Comparison of ENCODE assay signal across 1 cellular context in the genomic region with DNA sequence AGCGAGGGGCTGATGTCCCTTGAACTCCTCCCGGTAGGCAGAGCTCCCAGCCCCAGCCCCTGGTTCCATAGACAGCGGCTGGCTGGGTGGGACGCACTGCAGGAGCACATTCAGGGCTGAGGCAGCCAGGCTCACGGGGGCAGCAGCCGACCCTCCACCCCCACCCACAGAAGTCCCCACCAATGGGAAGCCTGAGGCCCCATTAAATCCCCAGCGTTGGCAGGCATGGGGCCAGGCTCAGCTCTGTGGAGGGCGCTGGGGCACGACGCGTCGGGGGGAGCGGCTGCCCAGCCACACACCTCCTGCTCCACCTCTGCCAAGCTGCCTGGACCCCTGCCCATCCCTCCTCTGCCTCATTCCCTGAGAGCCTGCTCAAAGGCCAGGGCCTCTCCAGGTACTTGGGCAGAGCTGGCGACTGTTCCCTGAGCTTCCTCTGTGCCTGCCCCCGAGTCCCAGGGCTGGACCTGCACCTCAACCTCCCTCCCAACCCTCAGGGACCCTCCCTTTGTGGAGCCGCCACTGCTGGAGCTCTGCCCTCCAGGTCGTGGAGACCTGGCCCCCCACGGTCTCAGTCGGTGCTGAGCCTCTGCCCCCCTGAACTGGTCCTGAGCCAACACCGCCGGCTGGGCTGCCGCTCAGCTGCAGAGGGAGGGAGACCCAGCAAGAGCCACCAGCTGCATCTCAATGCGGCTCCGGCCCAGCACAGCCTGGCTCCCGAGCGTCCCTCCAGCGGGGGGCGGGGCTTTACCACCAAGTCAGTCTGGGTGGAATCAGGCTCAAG.
TF ChIP-seq lines count a peak whose summit lies in the region.

No MANE protein-coding gene starts in this region.

TF ChIP-seq in IMR-90, 13 proteins besides CTCF, POLR2A, EP300 and RAD21:
- no peak for TF ChIP-seq MXI1 (IDR thresholded peaks at IDR 0.05; ENCODE audit: borderline replicate concordance, low read depth, low read length)
- TF ChIP-seq SMC3 (IDR thresholded peaks at IDR 0.05; ENCODE audit: low read depth, low read length): no peak
- TF ChIP-seq CEBPB (IDR thresholded peaks at IDR 0.05; ENCODE audit: low read depth, low read length): no peak
- no peak for TF ChIP-seq CHD1 (IDR thresholded peaks at IDR 0.05; ENCODE audit: low read depth, low read length)
- TF ChIP-seq, protein P1, sequence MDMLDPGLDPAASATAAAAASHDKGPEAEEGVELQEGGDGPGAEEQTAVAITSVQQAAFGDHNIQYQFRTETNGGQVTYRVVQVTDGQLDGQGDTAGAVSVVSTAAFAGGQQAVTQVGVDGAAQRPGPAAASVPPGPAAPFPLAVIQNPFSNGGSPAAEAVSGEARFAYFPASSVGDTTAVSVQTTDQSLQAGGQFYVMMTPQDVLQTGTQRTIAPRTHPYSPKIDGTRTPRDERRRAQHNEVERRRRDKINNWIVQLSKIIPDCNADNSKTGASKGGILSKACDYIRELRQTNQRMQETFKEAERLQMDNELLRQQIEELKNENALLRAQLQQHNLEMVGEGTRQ (IDR thresholded peaks at IDR 0.05; ENCODE audit: low read depth, low read length): no peak
- TF ChIP-seq MAZ (IDR thresholded peaks at IDR 0.05; ENCODE audit: borderline replicate concordance, low read depth, low read length): no peak
